ENCODE assay signal across 9 cellular contexts in genomic region chr11:71606853-71607519, GRCh38. TPM values are rescaled to one million over a fixed set of nuclear protein-coding genes. Genes with fewer than 3 reads are reported as not detected.
DNase-seq lines count a peak whose midpoint lies in the region; ATAC-seq and TF ChIP-seq lines count a peak whose summit lies in the region.
"Not testable (repeated sequence)": the region's sequence is repeated elsewhere in the genome, so short reads cannot be mapped to it uniquely, and the experiment has no call there.
"Had no signal": no experiment of that assay in that cellular context is flagged by ENCODE, and none has a peak within 500 bp of the region (broad histone marks: within the 10 kb centered on the region; RNA-seq: fewer than 3 reads in every experiment).

No MANE protein-coding gene starts in this region.

- TF ChIP-seq CTCF in brain (conservative IDR thresholded peaks at IDR 0.05); left ventricle myocardium inferior (IDR thresholded peaks at IDR 0.05; ENCODE audit: borderline replicate concordance); progenitor cell of endocrine pancreas (IDR thresholded peaks at IDR 0.05; ENCODE audit: unreplicated experiment): not testable (repeated sequence)

- ATAC-seq in T-helper 17 cell; naive thymus-derived CD8-positive, alpha-beta T cell: not testable (repeated sequence)

- intact Hi-C loops in left ventricle myocardium inferior (cut with micrococcal nuclease): not testable (repeated sequence)

- peak overlapping the region; percentile 58; the same call in 1 of the 2 replicates for H3K9ac ChIP-seq in ES-I3 (ENCODE audit: low read depth, low read length)

- H3K36me3 Mint-ChIP-seq in T-helper 17 cell (ENCODE audit: low read depth); brain; naive thymus-derived CD8-positive, alpha-beta T cell; progenitor cell of endocrine pancreas (ENCODE audit: insufficient read depth): not testable (repeated sequence)

- H3K27me3 ChIP-seq in left ventricle myocardium inferior (ENCODE audit: low read depth): peaks cover 94% of the 10 kb centered on the region

- H3K27me3 Mint-ChIP-seq in T-helper 17 cell: peaks cover 57% of the 10 kb centered on the region
- H3K27me3 Mint-ChIP-seq in brain: peaks cover 76% of the 10 kb centered on the region
- H3K27me3 Mint-ChIP-seq in naive thymus-derived CD8-positive, alpha-beta T cell: peaks cover 20 to 63% (median 45%) of the 10 kb centered on the region in 5 donors
- H3K27me3 Mint-ChIP-seq in progenitor cell of endocrine pancreas: peaks cover 54% of the 10 kb centered on the region

- DNase-seq in T-helper 17 cell; left ventricle myocardium inferior; naive thymus-derived CD8-positive, alpha-beta T cell; progenitor cell of endocrine pancreas (ENCODE audit: low spot score, unreplicated experiment): not testable (repeated sequence)
- peak; percentile 7 for DNase-seq in iPS-NIHi7 (ENCODE audit: extremely low spot score)

- H3K4me1 Mint-ChIP-seq in T-helper 17 cell; brain; progenitor cell of endocrine pancreas (ENCODE audit: low read depth): not testable (repeated sequence)
- H3K4me1 Mint-ChIP-seq in naive thymus-derived CD8-positive, alpha-beta T cell: peaks cover 5 to 12% (median 6%) of the 10 kb centered on the region in 4 donors

- peak overlapping the region; percentile 74 for H3K4me3 Mint-ChIP-seq in T-helper 17 cell
- peak overlapping the region in 3 of 5 experiments; percentile 38 to 81 (median 75) for H3K4me3 Mint-ChIP-seq in brain
- H3K4me3 Mint-ChIP-seq in naive thymus-derived CD8-positive, alpha-beta T cell: peak overlapping the region in 9 of 10 donors; percentile 20 to 75 (median 62)
- H3K4me3 Mint-ChIP-seq in progenitor cell of endocrine pancreas (ENCODE audit: low read depth): peak overlapping the region; percentile 35

- not testable (repeated sequence) for H3K36me3 ChIP-seq in ES-I3 (ENCODE audit: insufficient read depth, low read length); left ventricle myocardium inferior

- POLR2A ChIA-PET in naive thymus-derived CD8-positive, alpha-beta T cell (lab: Charles Lee): not testable (repeated sequence)

- not testable (repeated sequence) for H3K9me3 Mint-ChIP-seq in brain; naive thymus-derived CD8-positive, alpha-beta T cell; progenitor cell of endocrine pancreas (ENCODE audit: low read depth)

- not testable (repeated sequence) for H3K27ac Mint-ChIP-seq in T-helper 17 cell; brain; naive thymus-derived CD8-positive, alpha-beta T cell; progenitor cell of endocrine pancreas

- not testable (repeated sequence) for H3K4me1 ChIP-seq in ES-I3 (ENCODE audit: insufficient read depth, low read length)
- peaks cover 11% of the 10 kb centered on the region for H3K4me1 ChIP-seq in left ventricle myocardium inferior

- not testable (repeated sequence) for H3K27ac ChIP-seq in left ventricle myocardium inferior (replicated peaks)

- not testable (repeated sequence) for H3K9me3 ChIP-seq in ES-I3 (ENCODE audit: control insufficient read depth, insufficient read depth, low read length); T-helper 17 cell (ENCODE audit: control insufficient read depth, low read length, poor library complexity, severe bottlenecking); left ventricle myocardium inferior (replicated peaks)

- peak overlapping the region; percentile 48 for H3K4me3 ChIP-seq in left ventricle myocardium inferior

RNA-seq across cellular contexts. Expression of gene KRTAP5-11, which starts 24.3 kb away (rescaled TPM):
- not detected for total RNA-seq in T-helper 17 cell
- not detected for polyA plus RNA-seq in brain (ENCODE audit: insufficient read depth, low read depth, low replicate concordance)
- total RNA-seq in left ventricle myocardium inferior: not detected
- not detected for total RNA-seq in naive thymus-derived CD8-positive, alpha-beta T cell
- not detected for polyA plus RNA-seq in naive thymus-derived CD8-positive, alpha-beta T cell
- total RNA-seq in progenitor cell of endocrine pancreas: not detected in 2 replicates
- total RNA-seq: G401, GM12878 had no signal
- polyA plus RNA-seq: GM12878 had no signal

RNA-seq across cellular contexts. Expression of gene KRTAP5-10, which starts 41.6 kb away (rescaled TPM):
- total RNA-seq in T-helper 17 cell: not detected
- polyA plus RNA-seq in brain (ENCODE audit: insufficient read depth, low read depth, low replicate concordance): not detected
- not detected for total RNA-seq in left ventricle myocardium inferior
- not detected for total RNA-seq in naive thymus-derived CD8-positive, alpha-beta T cell
- polyA plus RNA-seq in naive thymus-derived CD8-positive, alpha-beta T cell: not detected
- 0.41 TPM in 1 of 2 replicates, not detected in the other for total RNA-seq in progenitor cell of endocrine pancreas
- total RNA-seq: G401, GM12878 had no signal

RNA-seq across cellular contexts. Expression of gene KRTAP5-9, which starts 58.8 kb away (rescaled TPM):
- total RNA-seq in T-helper 17 cell: not detected
- not detected for polyA plus RNA-seq in brain (ENCODE audit: insufficient read depth, low read depth, low replicate concordance)
- total RNA-seq in left ventricle myocardium inferior: not detected
- under 1 TPM in 1 of 2 experiments, not detected in 1; 0.31 TPM for total RNA-seq in naive thymus-derived CD8-positive, alpha-beta T cell
- polyA plus RNA-seq in naive thymus-derived CD8-positive, alpha-beta T cell: not detected
- 0.26 and 0.53 TPM in 2 replicates for total RNA-seq in progenitor cell of endocrine pancreas
- total RNA-seq: G401 had no signal
